In genomic region chr12:96347130-96347699, GRCh38 we compare ENCODE assay signal across 8 cellular contexts. TPM values are rescaled to one million over a fixed set of nuclear protein-coding genes. Genes with fewer than 3 reads are reported as not detected.
DNase-seq lines count a peak whose midpoint lies in the region; ATAC-seq and TF ChIP-seq lines count a peak whose summit lies in the region.
"Had no signal": no experiment of that assay in that cellular context is flagged by ENCODE, and none has a peak within 500 bp of the region (broad histone marks: within the 10 kb centered on the region; RNA-seq: fewer than 3 reads in every experiment).

No MANE protein-coding gene starts in this region.

- H3K27ac Mint-ChIP-seq in activated T-helper 1 cell treated with anti-CD3 and anti-CD28 coated beads, Interleukin-12 subunit alpha, Interleukin-12 subunit beta, Interleukin-2, Interleukin-4 antibody, amounts not matched to agents 30 ng/mL and 10 ng/mL and 1 ng/mL, durations not matched to agents 14 hours and 24 hours and 36 hours, result peak overlapping the region; percentile 61

- H3K14ac ChIP-seq in IMR-90 (replicated peaks; ENCODE audit: low read depth, low read length), result 0 out of 2 replicates have a peak overlapping the region, but pooled peaks have one; percentile 21

- H4K20me1 ChIP-seq in IMR-90 (ENCODE audit: insufficient read depth, low read length), result peaks cover 51% of the 10 kb centered on the region

- peak overlapping the region; percentile 73 for H3K4me2 ChIP-seq in IMR-90 (ENCODE audit: low read depth, low read length)

- BruUV-seq in IMR-90 (replicated peaks; lab: Mats Ljungman, UMichigan), result no TSS peak

- H3K36me3 Mint-ChIP-seq in activated T-helper 1 cell treated with anti-CD3 and anti-CD28 coated beads, Interleukin-12 subunit alpha, Interleukin-12 subunit beta, Interleukin-2, Interleukin-4 antibody, amounts not matched to agents 30 ng/mL and 10 ng/mL and 1 ng/mL, durations not matched to agents 14 hours and 24 hours and 36 hours (ENCODE audit: low read depth), result peaks cover 22% of the 10 kb centered on the region

- no peak for DNase-seq in IMR-90
- DNase-seq in activated T-helper 1 cell treated with anti-CD3 and anti-CD28 coated beads, Interleukin-12 subunit alpha, Interleukin-12 subunit beta, Interleukin-2, Interleukin-4 antibody, amounts not matched to agents 30 ng/mL and 10 ng/mL and 1 ng/mL, durations not matched to agents 14 hours and 24 hours and 36 hours (ENCODE audit: low spot score), result no peak
- DNase-seq in left ventricle myocardium superior, result no peak
- no peak for DNase-seq in spleen
- no peak for DNase-seq in foreskin keratinocyte
- no peak for DNase-seq in GM13977 (ENCODE audit: low spot score)
- DNase-seq: NCI-H2171 had no signal

- peaks cover 14 to 50% of the 10 kb centered on the region in 2 experiments for H3K79me1 ChIP-seq in IMR-90 (ENCODE audit: low read depth in 1 of 2, low read length in 2 of 2)

- H3K4me3 Mint-ChIP-seq in activated T-helper 1 cell treated with anti-CD3 and anti-CD28 coated beads, Interleukin-12 subunit alpha, Interleukin-12 subunit beta, Interleukin-2, Interleukin-4 antibody, amounts not matched to agents 30 ng/mL and 10 ng/mL and 1 ng/mL, durations not matched to agents 14 hours and 24 hours and 36 hours, result peak overlapping the region; percentile 68

- peaks cover 69% of the 10 kb centered on the region for H3K4me1 Mint-ChIP-seq in activated T-helper 1 cell treated with anti-CD3 and anti-CD28 coated beads, Interleukin-12 subunit alpha, Interleukin-12 subunit beta, Interleukin-2, Interleukin-4 antibody, amounts not matched to agents 30 ng/mL and 10 ng/mL and 1 ng/mL, durations not matched to agents 14 hours and 24 hours and 36 hours (ENCODE audit: low read depth)

- H3K4me1 ChIP-seq in IMR-90 (ENCODE audit: control insufficient read depth, insufficient read depth, low read length), result peaks cover 6% of the 10 kb centered on the region
- peaks cover 23 to 83% (median 58%) of the 10 kb centered on the region in 6 donors for H3K4me1 ChIP-seq in spleen
- peaks cover 3% of the 10 kb centered on the region for H3K4me1 ChIP-seq in foreskin keratinocyte

- H3K4me3 ChIP-seq in IMR-90 (ENCODE audit: insufficient read depth, low read depth, low read length) (no peak overlapping the region), spleen (peak overlapping the region in 4 of 8 donors; percentile 6 to 44 (median 19))

- H3K9ac ChIP-seq in IMR-90 (ENCODE audit: low read depth, low read length), result no peak overlapping the region

- no peak overlapping the region for H4K5ac ChIP-seq in IMR-90 (ENCODE audit: low read depth, low read length)

- no peak overlapping the region for H2AK9ac ChIP-seq in IMR-90 (replicated peaks; ENCODE audit: low read depth, low read length, poor library complexity)

- CTCF ChIA-PET in IMR-90 (lab: Yijun Ruan, JAX), result interaction anchor here (0.6 to 1.1 kb wide), 3 partner anchors 12 to 211 kb away, joined by 3 to 6 read pairs (median 5); no protein-coding TSS in a partner anchor

- no peak overlapping the region for H2BK120ac ChIP-seq in IMR-90 (ENCODE audit: low read depth, low read length)

- TF ChIP-seq CTCF in IMR-90 (conservative IDR thresholded peaks at IDR 0.05; ENCODE audit: low read depth, low read length) (no peak), spleen (IDR thresholded peaks at IDR 0.05 in 8 of 11, conservative IDR thresholded peaks at IDR 0.05 in 3 of 11) (no peak), foreskin keratinocyte (conservative IDR thresholded peaks at IDR 0.05) (no peak), GM13977 (IDR thresholded peaks at IDR 0.05; ENCODE audit: extremely low read depth, insufficient read depth, missing control alignments) (no peak)

- intact Hi-C loops in IMR-90 (cut with micrococcal nuclease) (no loop called here), left ventricle myocardium superior (cut with micrococcal nuclease) (no loop called here), spleen (cut with DNase I; ENCODE audit: low total_unique reads) (no loop called here)
- intact Hi-C loops in activated T-helper 1 cell treated with anti-CD3 and anti-CD28 coated beads, Interleukin-12 subunit alpha, Interleukin-12 subunit beta, Interleukin-2, Interleukin-4 antibody, amounts not matched to agents 30 ng/mL and 10 ng/mL and 1 ng/mL, durations not matched to agents 14 hours and 24 hours and 36 hours (cut with micrococcal nuclease), result no loop called here

- POLR2A ChIA-PET in IMR-90 (lab: Charles Lee; ENCODE audit: unreplicated experiment), result interaction anchor here (0.6 kb wide), 1 partner anchor 8 kb away, joined by 17 read pairs; no protein-coding TSS in a partner anchor

- H2BK5ac ChIP-seq in IMR-90 (ENCODE audit: low read depth, low read length, poor library complexity, severe bottlenecking), result no peak overlapping the region

- TF ChIP-seq POLR2A in IMR-90 (IDR thresholded peaks at IDR 0.05; ENCODE audit: low read depth, low read length), result no peak
- TF ChIP-seq POLR2A in spleen (IDR thresholded peaks at IDR 0.05), result no peak

- no peak overlapping the region for H3K18ac ChIP-seq in IMR-90 (ENCODE audit: low read depth, low read length)

- no peak overlapping the region for H2AFZ ChIP-seq in IMR-90 (replicated peaks; ENCODE audit: low read length, poor library complexity)

- H3K36me3 ChIP-seq in IMR-90 (ENCODE audit: control insufficient read depth, insufficient read depth, low read length) (peaks cover 2% of the 10 kb centered on the region), spleen (peaks cover 0 to 16% (median 1%) of the 10 kb centered on the region in 6 donors)

- dilution Hi-C loops in IMR-90 (cut with HindIII; ENCODE audit: low sequenced_read_pairs, unreplicated experiment), result no loop called here

- WGBS in IMR-90 (ENCODE audit: extremely low coverage in 2 of 2, insufficient read length in 1 of 2), 2 experiments, result no CpG with 5 or more reads among the region's 5 CpGs
- 18 to 28% (median 22%) methylated on average over 4 to 5 of the region's 5 CpGs for WGBS in spleen, 5 donors

- H3K9me3 ChIP-seq in IMR-90 (ENCODE audit: control insufficient read depth, insufficient read depth, low read length), result peaks cover 3% of the 10 kb centered on the region
- H3K9me3 ChIP-seq in spleen, result peaks cover 11 to 32% (median 29%) of the 10 kb centered on the region in 8 donors

- no peak overlapping the region for H4K91ac ChIP-seq in IMR-90 (ENCODE audit: insufficient read depth, low read depth, low read length)

- H2BK15ac ChIP-seq in IMR-90 (ENCODE audit: low read depth, low read length), result no peak overlapping the region

- peaks cover 3% of the 10 kb centered on the region for H3K9me1 ChIP-seq in IMR-90 (ENCODE audit: insufficient read depth, low read length)

- no peak overlapping the region for H3K56ac ChIP-seq in IMR-90 (ENCODE audit: extremely low read depth, insufficient read depth, low read length)

- H4K8ac ChIP-seq in IMR-90 (ENCODE audit: low read depth in 2 of 2, low read length in 2 of 2), result peak overlapping the region in 1 of 2 experiments; percentile 21; a peak in 1 of 4 replicates

- H3K27me3 ChIP-seq in IMR-90 (ENCODE audit: control insufficient read depth, insufficient read depth, low read length) (no peaks in the 10 kb centered on the region), spleen (replicated peaks in 1 of 7) (no peaks in the 10 kb centered on the region), foreskin keratinocyte (no peaks in the 10 kb centered on the region)

- no peak overlapping the region; the same call in 1 of the 2 replicates for H2AK5ac ChIP-seq in IMR-90 (ENCODE audit: low read depth, low read length)

- H3K4ac ChIP-seq in IMR-90 (ENCODE audit: low read depth, low read length), result no peak overlapping the region

- no peak overlapping the region for H3K23ac ChIP-seq in IMR-90 (ENCODE audit: low read depth, low read length)

- H3K27ac ChIP-seq in IMR-90 (ENCODE audit: insufficient read depth, low read length) (no peak overlapping the region; the same call in 1 of the 2 replicates), spleen (peak overlapping the region; percentile 42 to 80 (median 71)), foreskin keratinocyte (no peak overlapping the region)

- ATAC-seq in IMR-90 (ENCODE audit: low read depth) (peak; percentile 28; the same call in 1 of the 2 replicates), left ventricle myocardium superior (peak; percentile 61), foreskin keratinocyte (no peak), GM21723 (IDR thresholded peaks at IDR 0.05; ENCODE audit: unreplicated experiment) (no peak)

- no peak overlapping the region for H2BK20ac ChIP-seq in IMR-90 (ENCODE audit: low read depth, low read length)

- H3K27me3 Mint-ChIP-seq in activated T-helper 1 cell treated with anti-CD3 and anti-CD28 coated beads, Interleukin-12 subunit alpha, Interleukin-12 subunit beta, Interleukin-2, Interleukin-4 antibody, amounts not matched to agents 30 ng/mL and 10 ng/mL and 1 ng/mL, durations not matched to agents 14 hours and 24 hours and 36 hours (ENCODE audit: insufficient read depth), result no peaks in the 10 kb centered on the region

- H3K9me3 Mint-ChIP-seq in activated T-helper 1 cell treated with anti-CD3 and anti-CD28 coated beads, Interleukin-12 subunit alpha, Interleukin-12 subunit beta, Interleukin-2, Interleukin-4 antibody, amounts not matched to agents 30 ng/mL and 10 ng/mL and 1 ng/mL, durations not matched to agents 14 hours and 24 hours and 36 hours, result peaks cover 20% of the 10 kb centered on the region

- in situ Hi-C loops in IMR-90 (cut with MboI; ENCODE audit: low sequenced_read_pairs) (no loop called here), GM13977 (cut with MboI; ENCODE audit: low pct_unique_long_range_greater_than_20kb, low sequenced_read_pairs, unreplicated experiment) (no loop called here)

- no peak for TF ChIP-seq RAD21 in IMR-90 (IDR thresholded peaks at IDR 0.05; ENCODE audit: low read length)

TF ChIP-seq in IMR-90, 13 proteins besides CTCF, POLR2A, EP300 and RAD21:
- no peak for TF ChIP-seq RFX5 (IDR thresholded peaks at IDR 0.05; ENCODE audit: low read depth, low read length)
TF ChIP-seq in IMR-90: peak in this region for 0.

RNA-seq across cellular contexts. Expression of gene CDK17, which starts 53.0 kb away (rescaled TPM):
- total RNA-seq in IMR-90 (2012; rRNA removed) (50.2 and 58.9 TPM in 2 replicates), left ventricle myocardium superior (16.6 TPM), spleen (100 to 1,000 TPM in 1 of 7 donors, 10 to 100 TPM in 6; 56.6 to 108 (median 71.6) TPM), foreskin keratinocyte (44.0 and 51.7 TPM in 2 replicates)
- polyA plus RNA-seq in IMR-90 (2012; rRNA removed) (14.5 and 15.4 TPM in 2 replicates), spleen (10 to 100 TPM; 12.9 to 18.0 (median 15.8) TPM), foreskin keratinocyte (11.0 and 11.1 TPM in 2 replicates)
- 6.0 and 8.4 TPM in 2 replicates for polyA plus RNA-seq in IMR-90 (2012; cell fraction: cytosol; rRNA removed)
- polyA plus RNA-seq in IMR-90 (2012; cell fraction: nucleus; rRNA removed; ENCODE audit: low replicate concordance), result 8.1 and 41.6 TPM in 2 replicates
- 32.4 and 37.1 TPM in 2 replicates for total RNA-seq in activated T-helper 1 cell treated with anti-CD3 and anti-CD28 coated beads, Interleukin-12 subunit alpha, Interleukin-12 subunit beta, Interleukin-2, Interleukin-4 antibody, amounts not matched to agents 30 ng/mL and 10 ng/mL and 1 ng/mL, durations not matched to agents 14 hours and 24 hours and 36 hours

Comparison
In these comparisons a context has a peak if more than half of its experiments do, and no peak if none do; other contexts are left out.
1. ATAC-seq: peak in IMR-90 (single experiment) and left ventricle myocardium superior (single experiment); none in foreskin keratinocyte (single experiment) and GM21723 (single experiment).
2. H3K27ac ChIP-seq: peak in spleen (8 of 8); none in IMR-90 (single experiment) and foreskin keratinocyte (single experiment).